In the genomic region with DNA sequence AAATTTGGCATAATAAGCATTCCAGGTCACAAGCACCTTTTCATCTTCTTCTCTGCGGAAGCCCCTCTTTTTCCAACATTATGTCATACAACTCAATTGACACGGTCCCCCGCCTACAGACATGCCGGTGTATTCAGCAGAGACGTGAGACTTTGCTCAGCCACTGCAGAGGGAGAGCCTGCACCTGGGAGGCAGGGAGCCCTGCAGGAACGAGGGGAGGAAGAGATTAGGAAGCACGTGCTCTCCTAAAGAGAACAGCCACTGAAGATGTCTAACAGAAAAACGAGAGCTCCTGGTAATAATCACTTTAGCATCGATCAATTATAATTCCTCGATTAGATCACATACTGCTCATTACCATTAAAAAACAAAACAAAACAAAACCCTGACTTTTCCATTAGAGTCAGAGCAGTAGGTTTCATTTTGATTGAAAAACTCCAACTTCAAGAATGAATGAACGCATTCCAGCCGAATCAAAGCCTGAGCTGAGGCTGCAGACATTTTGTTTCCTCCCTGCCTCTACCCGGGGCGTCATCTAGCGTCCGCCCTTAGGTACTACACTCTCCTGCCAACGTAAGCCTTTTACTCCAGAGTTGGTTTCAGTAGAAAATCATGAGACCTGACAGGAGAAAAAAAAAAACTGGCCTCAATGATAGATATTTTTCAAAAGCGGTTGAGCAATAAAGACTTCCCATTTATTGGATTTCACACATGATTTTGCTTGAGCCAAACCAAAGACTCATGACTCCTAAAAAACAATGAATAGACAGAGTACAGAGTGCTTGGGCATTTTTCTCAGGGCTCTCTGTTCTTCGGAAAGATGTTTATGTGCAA, we compare ENCODE assay signal across 8 cellular contexts.
DNase-seq lines count a peak whose midpoint lies in the region; ATAC-seq and TF ChIP-seq lines count a peak whose summit lies in the region.

No MANE protein-coding gene starts in this region.

- no peaks in the 10 kb centered on the region for H3K36me3 ChIP-seq in smooth muscle cell (ENCODE audit: low read depth)

- H3K9ac ChIP-seq in smooth muscle cell (ENCODE audit: low read depth), result no peak overlapping the region

- DNase-seq in DMS53 (lab: John Stamatoyannopoulos, UW), result peak; percentile 92
- peak; percentile 38 for DNase-seq in NCI-H2107 (lab: John Stamatoyannopoulos, UW)
- peak; percentile 65 for DNase-seq in UCSD-AML1 (lab: John Stamatoyannopoulos, UW; ENCODE audit: unreplicated experiment)
- peak; percentile 83 for DNase-seq in iPS-NIHi11 (ENCODE audit: low spot score)
- DNase-seq in smooth muscle cell (lab: John Stamatoyannopoulos, UW; ENCODE audit: unreplicated experiment), result peak; percentile 25

- H3K27me3 Mint-ChIP-seq in brain, result no peaks in the 10 kb centered on the region

- H3F3A ChIP-seq in smooth muscle cell (ENCODE audit: low read depth), result peaks cover 18% of the 10 kb centered on the region

- peak overlapping the region; percentile 44 for H3K4me2 ChIP-seq in smooth muscle cell

- H2AFZ ChIP-seq in smooth muscle cell (ENCODE audit: low read depth), result no peak overlapping the region

- TF ChIP-seq CTCF in brain (conservative IDR thresholded peaks at IDR 0.05) (peak; percentile 95 to 98), smooth muscle cell (IDR thresholded peaks at IDR 0.05; ENCODE audit: borderline replicate concordance, insufficient read depth, poor library complexity, severe bottlenecking) (peak; percentile 98)

- 28% methylated on average over 19 of the region's 19 CpGs for WGBS in smooth muscle cell (ENCODE audit: low lambda C conversion rate)

- peaks cover 24% of the 10 kb centered on the region for H3K4me1 ChIP-seq in smooth muscle cell (ENCODE audit: low read depth)

- H3K9me3 Mint-ChIP-seq in brain, result peaks cover 0 to 6% (median 0%) of the 10 kb centered on the region in 5 experiments

- no peaks in the 10 kb centered on the region for H3K79me2 ChIP-seq in smooth muscle cell (ENCODE audit: low read depth)

- ATAC-seq in HG02571 (IDR thresholded peaks at IDR 0.05; ENCODE audit: unreplicated experiment) (peak; percentile 48), GM18505 (IDR thresholded peaks at IDR 0.05; ENCODE audit: unreplicated experiment) (no peak)

- peaks cover 75% of the 10 kb centered on the region for H3K4me1 Mint-ChIP-seq in brain

- no peaks in the 10 kb centered on the region for H4K20me1 ChIP-seq in smooth muscle cell (ENCODE audit: low read depth)

- peak overlapping the region; percentile 56 to 92 (median 88) for H3K27ac Mint-ChIP-seq in brain

- H3K9me3 ChIP-seq in smooth muscle cell (replicated peaks; ENCODE audit: low read depth), result no peaks in the 10 kb centered on the region

- H3K36me3 Mint-ChIP-seq in brain, result no peaks in the 10 kb centered on the region

- peak overlapping the region; percentile 55 for H3K27ac ChIP-seq in smooth muscle cell (ENCODE audit: low read depth)

- TF ChIP-seq POLR2A in GM18505 (IDR thresholded peaks at IDR 0.05; ENCODE audit: borderline replicate concordance, extremely low read depth, insufficient read depth, insufficient read length), result no peak

- no peaks in the 10 kb centered on the region for H3K27me3 ChIP-seq in smooth muscle cell (ENCODE audit: low read depth)

- H3K4me3 Mint-ChIP-seq in brain, result peak overlapping the region; percentile 81 to 90 (median 84)

- no peak overlapping the region for H3K4me3 ChIP-seq in smooth muscle cell

Comparison
In these comparisons a context has a peak if more than half of its experiments do, and no peak if none do; other contexts are left out.
1. DNase-seq: peak in every context shown above with its lines; median percentile 92 in DMS53; 83 in iPS-NIHi11; 65 in UCSD-AML1; 38 in NCI-H2107; 25 in smooth muscle cell.